16 cellular contexts compared by ENCODE assay signal in the genomic region with DNA sequence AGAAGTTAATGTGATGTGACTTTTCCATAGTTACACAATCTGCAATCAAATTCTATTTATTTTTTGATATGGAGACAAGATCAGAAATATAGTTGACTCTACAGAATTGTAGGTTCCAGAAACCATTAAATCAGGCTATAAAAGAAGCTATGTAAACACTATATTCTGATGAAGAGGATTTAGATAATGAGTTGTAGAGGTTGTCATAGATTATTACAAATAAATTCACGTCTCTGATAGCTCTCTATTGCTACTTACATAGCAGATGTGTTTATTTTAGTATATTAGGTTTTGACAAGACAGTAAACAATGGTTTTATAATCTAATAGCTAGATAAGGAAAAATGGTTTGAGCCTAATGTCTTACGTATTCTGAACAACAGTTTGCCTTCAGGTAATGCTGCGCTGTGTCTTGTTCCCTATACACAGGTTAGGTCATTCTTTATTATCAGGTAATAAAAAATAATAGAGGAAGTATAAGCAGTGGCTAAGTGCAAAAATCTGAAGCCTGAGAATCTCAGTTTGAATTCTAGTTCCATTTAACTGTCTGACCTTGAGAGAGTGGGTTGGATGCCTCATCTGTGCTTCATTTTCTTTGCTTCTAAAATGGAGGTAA.
"Had no signal": no experiment of that assay in that cellular context is flagged by ENCODE, and none has a peak within 500 bp of the region (broad histone marks: within the 10 kb centered on the region; RNA-seq: fewer than 3 reads in every experiment).

No MANE protein-coding gene starts in this region.

- FAIRE-seq: colon, kidney had no signal

- H3K27me3 ChIP-seq: neutrophil had no signal

- H3K27ac ChIP-seq: neutrophil had no signal

- H3K9me3 ChIP-seq: neutrophil had no signal

- H3K36me3 ChIP-seq: neutrophil had no signal

- DNase-seq: activated B cell treated with CpG ODN at 0.5 μM for 24 hours; activated CD4-positive, alpha-beta T cell treated with anti-CD3 and anti-CD28 coated beads for 48 hours; activated CD8-positive, alpha-beta memory T cell treated with anti-CD3 and anti-CD28 coated beads, Interleukin-2, amount 50 U/mL, for 4 hours; activated CD8-positive, alpha-beta T cell treated with anti-CD3 and anti-CD28 coated beads, Interleukin-2, amount 10 ng/mL, durations not matched to agents 7 days and 5 days; activated gamma-delta T cell; activated T-cell treated with anti-CD3 and anti-CD28 coated beads, Interleukin-2, amount 50 U/mL, for 48 hours; amniotic stem cell; caudate nucleus; hippocampal formation; kidney; left ventricle myocardium superior; natural killer cell; retina; stimulated activated CD4-positive, alpha-beta T cell treated with anti-CD3 and anti-CD28 coated beads, Interleukin-2, amount 100 ng/mL, for 48 hours had no signal
